1 cellular context compared by ENCODE assay signal in genomic region chr4:56731857-56732256, GRCh38.
TF ChIP-seq lines count a peak whose summit lies in the region.

No MANE protein-coding gene starts in this region.

TF ChIP-seq in GM23338, 12 proteins besides CTCF, POLR2A, EP300 and RAD21 (continued from another document):
- TF ChIP-seq ZNF462 (CRISPR knock-in tag; IDR thresholded peaks at IDR 0.05) (no peak), CREB1 (CRISPR knock-in tag; IDR thresholded peaks at IDR 0.05; ENCODE audit: low read depth) (no peak), STAT1 (IDR thresholded peaks at IDR 0.05; ENCODE audit: unreplicated experiment) (no peak)
TF ChIP-seq in GM23338: peak in this region for 0.
